Comparison of ENCODE assay signal across 20 cellular contexts in the genomic region with DNA sequence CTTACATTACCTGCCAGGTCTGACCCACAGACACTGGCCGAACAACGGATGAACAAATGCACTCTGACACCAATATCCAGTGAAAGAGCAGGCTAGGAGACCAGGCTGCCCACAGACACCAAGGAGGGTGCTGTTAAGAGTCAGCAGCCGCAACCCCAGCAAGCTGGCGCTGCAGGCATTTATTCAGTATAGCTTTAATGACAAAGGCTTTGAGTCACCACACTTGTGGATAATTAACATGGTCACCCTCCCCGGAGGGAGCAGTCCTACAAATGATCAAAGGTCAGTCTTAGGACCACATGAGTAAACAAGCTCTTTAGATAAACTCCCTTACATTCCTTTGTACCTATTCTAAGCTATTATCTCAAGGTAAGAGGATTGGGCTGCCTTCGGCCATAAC.
"Had no signal": no experiment of that assay in that cellular context is flagged by ENCODE, and none has a peak within 500 bp of the region (broad histone marks: within the 10 kb centered on the region; RNA-seq: fewer than 3 reads in every experiment).

No MANE protein-coding gene starts in this region.

- H3K4me1 ChIP-seq: esophagus muscularis mucosa, gastrocnemius medialis, sigmoid colon, stomach, transverse colon had no signal

- ATAC-seq: gastrocnemius medialis; left lobe of liver; naive thymus-derived CD4-positive, alpha-beta T cell had no signal

- H3K27me3 ChIP-seq: esophagus muscularis mucosa, gastrocnemius medialis, sigmoid colon, stomach, transverse colon had no signal

- H3K27ac ChIP-seq: dorsolateral prefrontal cortex, epithelial cell of prostate, esophagus muscularis mucosa, gastrocnemius medialis, sigmoid colon, skin epidermis, stomach, thoracic aorta, transverse colon had no signal

- H3K36me3 ChIP-seq: esophagus muscularis mucosa, gastrocnemius medialis, sigmoid colon, stomach, thoracic aorta, transverse colon had no signal

- H3K27ac Mint-ChIP-seq: naive thymus-derived CD4-positive, alpha-beta T cell had no signal

- H3K4me1 Mint-ChIP-seq: naive thymus-derived CD4-positive, alpha-beta T cell had no signal

- H3K4me3 ChIP-seq: dorsolateral prefrontal cortex, esophagus muscularis mucosa, gastrocnemius medialis, sigmoid colon, skin epidermis, stomach, thoracic aorta, transverse colon had no signal

- H3K27me3 Mint-ChIP-seq: naive thymus-derived CD4-positive, alpha-beta T cell had no signal

- H3K4me3 Mint-ChIP-seq: naive thymus-derived CD4-positive, alpha-beta T cell had no signal

- DNase-seq: cortex of kidney; dorsolateral prefrontal cortex; effector CD8-positive, alpha-beta T cell; gastrocnemius medialis; glutamatergic neuron; kidney glomerular epithelial cell; mammary epithelial cell; naive thymus-derived CD4-positive, alpha-beta T cell; posterior cingulate gyrus; sigmoid colon; stimulated activated CD4-positive, alpha-beta T cell treated with anti-CD3 and anti-CD28 coated beads, Interleukin-12 subunit alpha, Interleukin-12 subunit beta, amount 100 ng/mL, for 4 hours; stimulated activated naive CD4-positive, alpha-beta T cell; stomach; substantia nigra; transverse colon had no signal

- H3K9me3 ChIP-seq: esophagus muscularis mucosa, gastrocnemius medialis, sigmoid colon, thoracic aorta, transverse colon had no signal
